23 cellular contexts compared by ENCODE assay signal in genomic region chr17:68255151-68255550, GRCh38. TPM values are rescaled to one million over a fixed set of nuclear protein-coding genes. Genes with fewer than 3 reads are reported as not detected.
DNase-seq lines count a peak whose midpoint lies in the region; ATAC-seq and TF ChIP-seq lines count a peak whose summit lies in the region.
"Had no signal": no experiment of that assay in that cellular context is flagged by ENCODE, and none has a peak within 500 bp of the region (broad histone marks: within the 10 kb centered on the region; RNA-seq: fewer than 3 reads in every experiment).

No MANE protein-coding gene starts in this region.

- peaks cover 97% of the 10 kb centered on the region for H3K4me1 ChIP-seq in BLaER1

- CTCF ChIA-PET in CD4-positive, alpha-beta T cell (lab: Charles Lee) = interaction anchor here (0.9 kb wide), 1 partner anchor 181 kb away, joined by 3 read pairs; no protein-coding TSS in a partner anchor
- CTCF ChIA-PET in activated CD8-positive, alpha-beta T cell treated with anti-CD3 and anti-CD28 coated beads for 36 hours (lab: Charles Lee) = interaction anchor here (0.6 to 1.1 kb wide), 3 partner anchors 69 to 205 kb away, joined by 3 read pairs; no protein-coding TSS in a partner anchor

- H3K9me3 ChIP-seq in BLaER1 = no peaks in the 10 kb centered on the region; the same call in 1 of the 2 replicates
- no peaks in the 10 kb centered on the region for H3K9me3 ChIP-seq in CD4-positive, alpha-beta T cell (ENCODE audit: control insufficient read depth, low read length)
- H3K9me3 ChIP-seq: heart right ventricle had no signal

- H3K27ac ChIP-seq in BLaER1 = peak overlapping the region; percentile 94
- peak overlapping the region; percentile 84 for H3K27ac ChIP-seq in CD4-positive, alpha-beta T cell (ENCODE audit: low read depth, low read length)
- H3K27ac ChIP-seq: cardiac muscle cell, SK-N-MC had no signal

- H3K36me3 ChIP-seq in BLaER1 = peaks cover 30% of the 10 kb centered on the region; the same call in 1 of the 2 replicates

- H3K4me1 Mint-ChIP-seq in CD4-positive, alpha-beta T cell (ENCODE audit: low read depth) = peaks cover 87% of the 10 kb centered on the region
- peaks cover 86% of the 10 kb centered on the region for H3K4me1 Mint-ChIP-seq in activated CD8-positive, alpha-beta T cell treated with anti-CD3 and anti-CD28 coated beads for 36 hours (ENCODE audit: low read depth)
- peaks cover 36% of the 10 kb centered on the region for H3K4me1 Mint-ChIP-seq in memory B cell

- POLR2A ChIA-PET in CD4-positive, alpha-beta T cell (lab: Charles Lee) = interaction anchor here (1.0 kb wide), 1 partner anchor 17 kb away, joined by 4 read pairs; no protein-coding TSS in a partner anchor
- POLR2A ChIA-PET in activated CD8-positive, alpha-beta T cell treated with anti-CD3 and anti-CD28 coated beads for 36 hours (lab: Charles Lee) = interaction anchor here (0.6 to 1.3 kb wide), 3 partner anchors 8 to 204 kb away, joined by 3 to 5 read pairs (median 3); partner anchors contain the start of gene AMZ2

- peak overlapping the region; percentile 70 for H3K9ac ChIP-seq in BLaER1

- no peaks in the 10 kb centered on the region for H3K27me3 Mint-ChIP-seq in CD4-positive, alpha-beta T cell
- no peaks in the 10 kb centered on the region for H3K27me3 Mint-ChIP-seq in activated CD8-positive, alpha-beta T cell treated with anti-CD3 and anti-CD28 coated beads for 36 hours
- H3K27me3 Mint-ChIP-seq in memory B cell = no peaks in the 10 kb centered on the region

- no peaks in the 10 kb centered on the region for H4K20me1 ChIP-seq in BLaER1

- H3K9me3 Mint-ChIP-seq in CD4-positive, alpha-beta T cell = no peaks in the 10 kb centered on the region
- no peaks in the 10 kb centered on the region for H3K9me3 Mint-ChIP-seq in activated CD8-positive, alpha-beta T cell treated with anti-CD3 and anti-CD28 coated beads for 36 hours
- no peaks in the 10 kb centered on the region for H3K9me3 Mint-ChIP-seq in memory B cell
- H3K9me3 Mint-ChIP-seq: HFFc6, type B pancreatic cell had no signal

- no peak for DNase-seq in CD4-positive, alpha-beta T cell
- DNase-seq in activated CD8-positive, alpha-beta T cell treated with anti-CD3 and anti-CD28 coated beads for 36 hours = no peak
- DNase-seq in memory B cell (ENCODE audit: low spot score in 2 of 2) (no peak), left ventricle myocardium superior (no peak), EL (no peak), mesenteric fat pad (ENCODE audit: low spot score) (no peak), omental fat pad (ENCODE audit: low spot score) (no peak)
- DNase-seq: effector CD8-positive, alpha-beta T cell; heart right ventricle; HFFc6; IMR-90; islet precursor cell; midbrain; NCI-H2107; NCI-H69; occipital lobe; stimulated activated CD4-positive, alpha-beta T cell treated with anti-CD3 and anti-CD28 coated beads, Interleukin-4, amount 100 ng/mL, for 1 hour; stimulated activated CD8-positive, alpha-beta memory T cell treated with anti-CD3 and anti-CD28 coated beads, Interleukin-4, amount 100 ng/mL, for 48 hours had no signal

- intact Hi-C loops in CD4-positive, alpha-beta T cell (cut with DNase I, micrococcal nuclease) = no loop called here
- intact Hi-C loops in activated CD8-positive, alpha-beta T cell treated with anti-CD3 and anti-CD28 coated beads for 36 hours (cut with micrococcal nuclease) = no loop called here
- intact Hi-C loops in left ventricle myocardium superior (cut with micrococcal nuclease) = no loop called here

- TF ChIP-seq CTCF in CD4-positive, alpha-beta T cell (IDR thresholded peaks at IDR 0.05) = no peak
- TF ChIP-seq CTCF in activated CD8-positive, alpha-beta T cell treated with anti-CD3 and anti-CD28 coated beads for 36 hours (IDR thresholded peaks at IDR 0.05) = no peak
- no peak for TF ChIP-seq CTCF in omental fat pad (IDR thresholded peaks at IDR 0.05)

- peak overlapping the region; percentile 87 for H3K4me2 ChIP-seq in BLaER1

- H3K27me3 ChIP-seq in BLaER1 = no peaks in the 10 kb centered on the region
- no peaks in the 10 kb centered on the region for H3K27me3 ChIP-seq in CD4-positive, alpha-beta T cell (ENCODE audit: control insufficient read depth, insufficient read depth, low read length)
- H3K27me3 ChIP-seq: cardiac muscle cell, heart right ventricle had no signal

- H3K4me3 Mint-ChIP-seq in CD4-positive, alpha-beta T cell = peak overlapping the region; percentile 21
- H3K4me3 Mint-ChIP-seq in activated CD8-positive, alpha-beta T cell treated with anti-CD3 and anti-CD28 coated beads for 36 hours = no peak overlapping the region
- H3K4me3 Mint-ChIP-seq in memory B cell = no peak overlapping the region
- H3K4me3 Mint-ChIP-seq: HFFc6, type B pancreatic cell had no signal

- ATAC-seq in CD4-positive, alpha-beta T cell (ENCODE audit: poor library complexity) = no peak
- ATAC-seq in activated CD8-positive, alpha-beta T cell treated with anti-CD3 and anti-CD28 coated beads for 36 hours = no peak
- ATAC-seq in memory B cell (ENCODE audit: low read depth) (no peak), left ventricle myocardium superior (no peak), omental fat pad (ENCODE audit: low FRiP score) (no peak)
- ATAC-seq: heart right ventricle, Panc1 had no signal

- peak overlapping the region; percentile 32 for H3K4me3 ChIP-seq in BLaER1
- H3K4me3 ChIP-seq: cardiac muscle cell, heart right ventricle, SK-N-MC had no signal

- H3K36me3 Mint-ChIP-seq in CD4-positive, alpha-beta T cell (ENCODE audit: low read depth) = peaks cover 58% of the 10 kb centered on the region
- H3K36me3 Mint-ChIP-seq in activated CD8-positive, alpha-beta T cell treated with anti-CD3 and anti-CD28 coated beads for 36 hours (ENCODE audit: low read depth) = peaks cover 73% of the 10 kb centered on the region
- H3K36me3 Mint-ChIP-seq in memory B cell = peaks cover 18% of the 10 kb centered on the region

- peak overlapping the region; percentile 96 for H3K27ac Mint-ChIP-seq in CD4-positive, alpha-beta T cell
- peak overlapping the region; percentile 95 for H3K27ac Mint-ChIP-seq in activated CD8-positive, alpha-beta T cell treated with anti-CD3 and anti-CD28 coated beads for 36 hours
- H3K27ac Mint-ChIP-seq in memory B cell = peak overlapping the region; percentile 91
- H3K27ac Mint-ChIP-seq: HFFc6, type B pancreatic cell had no signal

RNA-seq across cellular contexts. Expression of gene AMZ2, which starts 7.3 kb away (rescaled TPM):
- 10 to 100 TPM; 63.0 to 64.9 TPM for total RNA-seq in CD4-positive, alpha-beta T cell
- 100 to 1,000 TPM; 132 to 141 TPM for total RNA-seq in activated CD8-positive, alpha-beta T cell treated with anti-CD3 and anti-CD28 coated beads for 36 hours
- total RNA-seq in left ventricle myocardium superior (92.1 TPM), mesenteric fat pad (49.7 TPM), omental fat pad (10 to 100 TPM; 26.6 to 59.6 (median 48.1) TPM)

RNA-seq across cellular contexts. Expression of gene SLC16A6, which starts 35.8 kb away (rescaled TPM):
- 1 to 10 TPM; 7.7 to 9.5 TPM for total RNA-seq in CD4-positive, alpha-beta T cell
- total RNA-seq in activated CD8-positive, alpha-beta T cell treated with anti-CD3 and anti-CD28 coated beads for 36 hours = 1 to 10 TPM; 2.3 to 2.8 TPM
- not detected for total RNA-seq in left ventricle myocardium superior
- 8.4 TPM for total RNA-seq in mesenteric fat pad
- total RNA-seq in omental fat pad = 1 to 10 TPM in 3 of 4 donors, under 1 TPM in 1; 0.38 to 7.3 (median 2.2) TPM

RNA-seq across cellular contexts. Expression of gene ARSG, which starts 36.1 kb away (rescaled TPM):
- 10 to 100 TPM; 13.8 to 16.0 TPM for total RNA-seq in CD4-positive, alpha-beta T cell
- 1 to 10 TPM; 7.2 to 8.4 TPM for total RNA-seq in activated CD8-positive, alpha-beta T cell treated with anti-CD3 and anti-CD28 coated beads for 36 hours
- 3.3 TPM for total RNA-seq in left ventricle myocardium superior
- 4.3 TPM for total RNA-seq in mesenteric fat pad
- total RNA-seq in omental fat pad = 1 to 10 TPM; 1.4 to 8.2 (median 2.6) TPM
